ENCODE assay signal across 1 cellular context in the genomic region with DNA sequence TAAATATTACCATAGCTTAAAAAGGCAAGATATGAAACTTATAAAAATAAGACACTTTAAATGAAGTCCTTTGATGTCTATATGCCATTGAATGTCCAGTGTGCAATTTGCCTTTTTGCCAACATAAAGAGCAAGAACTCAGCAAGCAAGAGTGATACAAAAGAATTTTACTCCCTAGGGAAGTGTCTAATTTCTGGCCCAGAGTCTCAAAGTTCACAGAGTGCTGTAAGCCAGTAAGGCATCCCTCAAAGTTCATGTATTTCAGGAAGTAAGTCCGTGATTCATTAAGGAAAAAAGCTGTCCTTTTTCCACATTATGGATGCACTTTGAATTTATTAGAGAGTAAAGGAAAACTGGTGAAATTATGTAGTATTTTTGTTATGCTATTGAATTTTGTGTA.
TF ChIP-seq lines count a peak whose summit lies in the region.

No MANE protein-coding gene starts in this region.

TF ChIP-seq in IMR-90, 13 proteins besides CTCF, POLR2A, EP300 and RAD21:
- TF ChIP-seq MXI1 (IDR thresholded peaks at IDR 0.05; ENCODE audit: borderline replicate concordance, low read depth, low read length) (no peak), NFE2L2 (IDR thresholded peaks at IDR 0.05; ENCODE audit: low read depth, low read length) (no peak), MAZ (IDR thresholded peaks at IDR 0.05; ENCODE audit: borderline replicate concordance, low read depth, low read length) (no peak), RFX5 (IDR thresholded peaks at IDR 0.05; ENCODE audit: low read depth, low read length) (no peak), CEBPB (IDR thresholded peaks at IDR 0.05; ENCODE audit: low read depth, low read length) (no peak), BHLHE40 (IDR thresholded peaks at IDR 0.05; ENCODE audit: low read depth, low read length) (no peak), MAFK (IDR thresholded peaks at IDR 0.05; ENCODE audit: low read depth, low read length) (no peak), FOS (IDR thresholded peaks at IDR 0.05; ENCODE audit: low read depth, low read length) (no peak), SMC3 (IDR thresholded peaks at IDR 0.05; ENCODE audit: low read depth, low read length) (no peak), CHD1 (IDR thresholded peaks at IDR 0.05; ENCODE audit: low read depth, low read length) (no peak), RCOR1 (IDR thresholded peaks at IDR 0.05; ENCODE audit: insufficient replicate concordance, low read length) (no peak)
- TF ChIP-seq, protein P1, sequence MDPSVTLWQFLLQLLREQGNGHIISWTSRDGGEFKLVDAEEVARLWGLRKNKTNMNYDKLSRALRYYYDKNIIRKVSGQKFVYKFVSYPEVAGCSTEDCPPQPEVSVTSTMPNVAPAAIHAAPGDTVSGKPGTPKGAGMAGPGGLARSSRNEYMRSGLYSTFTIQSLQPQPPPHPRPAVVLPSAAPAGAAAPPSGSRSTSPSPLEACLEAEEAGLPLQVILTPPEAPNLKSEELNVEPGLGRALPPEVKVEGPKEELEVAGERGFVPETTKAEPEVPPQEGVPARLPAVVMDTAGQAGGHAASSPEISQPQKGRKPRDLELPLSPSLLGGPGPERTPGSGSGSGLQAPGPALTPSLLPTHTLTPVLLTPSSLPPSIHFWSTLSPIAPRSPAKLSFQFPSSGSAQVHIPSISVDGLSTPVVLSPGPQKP (IDR thresholded peaks at IDR 0.05; ENCODE audit: borderline replicate concordance, low read depth, low read length), result no peak
- TF ChIP-seq, protein P2, sequence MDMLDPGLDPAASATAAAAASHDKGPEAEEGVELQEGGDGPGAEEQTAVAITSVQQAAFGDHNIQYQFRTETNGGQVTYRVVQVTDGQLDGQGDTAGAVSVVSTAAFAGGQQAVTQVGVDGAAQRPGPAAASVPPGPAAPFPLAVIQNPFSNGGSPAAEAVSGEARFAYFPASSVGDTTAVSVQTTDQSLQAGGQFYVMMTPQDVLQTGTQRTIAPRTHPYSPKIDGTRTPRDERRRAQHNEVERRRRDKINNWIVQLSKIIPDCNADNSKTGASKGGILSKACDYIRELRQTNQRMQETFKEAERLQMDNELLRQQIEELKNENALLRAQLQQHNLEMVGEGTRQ (IDR thresholded peaks at IDR 0.05; ENCODE audit: low read depth, low read length), result no peak
